In the genomic region with DNA sequence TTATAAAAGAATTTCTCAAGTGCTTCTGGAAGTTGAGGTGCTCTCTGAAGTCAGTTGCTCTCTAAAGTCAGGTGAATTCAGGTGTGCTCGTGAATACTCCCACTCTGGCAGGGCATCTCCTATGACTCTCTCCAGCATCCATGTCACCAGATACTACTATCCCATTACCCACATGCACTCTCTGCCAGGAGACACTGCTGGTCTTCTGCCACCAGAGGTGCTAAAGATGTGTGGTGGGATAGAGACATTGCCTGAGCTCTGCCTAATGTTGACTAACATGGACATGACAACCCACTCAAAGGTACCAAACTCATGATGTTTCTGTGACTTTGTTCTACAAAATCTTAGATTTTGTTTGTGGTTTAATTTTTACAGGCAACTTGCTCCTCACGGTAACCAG, we compare ENCODE assay signal across 12 cellular contexts.
A peak's percentile ranks its signal among the peaks of the same experiment; 100 is the strongest.
DNase-seq lines count a peak whose midpoint lies in the region; ATAC-seq and TF ChIP-seq lines count a peak whose summit lies in the region.
"Had no signal": no experiment of that assay in that cellular context is flagged by ENCODE, and none has a peak within 500 bp of the region (broad histone marks: within the 10 kb centered on the region; RNA-seq: fewer than 3 reads in every experiment).

No MANE protein-coding gene starts in this region.

- intact Hi-C loops in upper lobe of right lung (cut with DNase I): no loop called here

- H3K4me3 ChIP-seq in DND-41 (ENCODE audit: low read depth in 1 of 2, low read length in 2 of 2): no peak overlapping the region
- H3K4me3 ChIP-seq in OCI-LY1 (ENCODE audit: low read depth, low read length, poor library complexity, severe bottlenecking): no peak overlapping the region
- H3K4me3 ChIP-seq in upper lobe of right lung: no peak overlapping the region
- H3K4me3 ChIP-seq: heart left ventricle, mucosa of descending colon had no signal

- no peaks in the 10 kb centered on the region for H3F3A ChIP-seq in OCI-LY1 (ENCODE audit: insufficient read depth, low read length)

- no peaks in the 10 kb centered on the region for H3K9me3 ChIP-seq in DND-41 (ENCODE audit: insufficient read depth, low read length, severe bottlenecking)
- no peaks in the 10 kb centered on the region for H3K9me3 ChIP-seq in OCI-LY1 (ENCODE audit: low read length)
- H3K9me3 ChIP-seq in upper lobe of right lung: no peaks in the 10 kb centered on the region
- H3K9me3 ChIP-seq: mucosa of descending colon had no signal

- H4K20me1 ChIP-seq in DND-41 (ENCODE audit: insufficient read depth, low read length) (no peaks in the 10 kb centered on the region), OCI-LY1 (ENCODE audit: insufficient read depth, low read length) (no peaks in the 10 kb centered on the region)

- H2AFZ ChIP-seq in DND-41 (ENCODE audit: low read depth, low read length) (no peak overlapping the region), OCI-LY1 (ENCODE audit: low read length) (no peak overlapping the region)

- no peak overlapping the region for H3K4me2 ChIP-seq in DND-41 (ENCODE audit: insufficient read depth, low read length)
- H3K4me2 ChIP-seq in OCI-LY1 (ENCODE audit: low read length): no peak overlapping the region

- TF ChIP-seq CTCF in DND-41 (IDR thresholded peaks at IDR 0.05; ENCODE audit: borderline replicate concordance, extremely low read depth, low read length, poor library complexity, severe bottlenecking) (peak; percentile 52), GM20000 (IDR thresholded peaks at IDR 0.05; ENCODE audit: extremely low read depth, missing control alignments) (peak; percentile 15), OCI-LY1 (IDR thresholded peaks at IDR 0.05; ENCODE audit: low read length) (peak; percentile 36; the same call in 1 of the 2 replicates), upper lobe of right lung (IDR thresholded peaks at IDR 0.05) (no peak)

- H3K27me3 ChIP-seq in DND-41 (ENCODE audit: insufficient read depth, low read length, poor library complexity) (peaks cover 7% of the 10 kb centered on the region), OCI-LY1 (ENCODE audit: insufficient read depth, low read length) (peaks cover 3% of the 10 kb centered on the region; the same call in 1 of the 2 replicates), upper lobe of right lung (no peaks in the 10 kb centered on the region)

- H3K27ac ChIP-seq in DND-41 (ENCODE audit: low read length) (no peak overlapping the region), OCI-LY1 (ENCODE audit: low read depth, low read length, poor library complexity, severe bottlenecking) (no peak overlapping the region), substantia nigra (ENCODE audit: low read depth, low read length, poor library complexity, severe bottlenecking) (no peak overlapping the region), upper lobe of right lung (no peak overlapping the region)
- H3K27ac ChIP-seq: heart left ventricle had no signal

- no peak for DNase-seq in DND-41
- no peak for DNase-seq in GM20000 (ENCODE audit: low spot score)
- DNase-seq in glomerular visceral epithelial cell (ENCODE audit: extremely low spot score): peak; percentile 9
- no peak for DNase-seq in substantia nigra (lab: John Stamatoyannopoulos, UW)
- DNase-seq in ureter (ENCODE audit: low spot score): no peak
- DNase-seq in cortex of kidney (lab: John Stamatoyannopoulos, UW): no peak
- DNase-seq in upper lobe of right lung: no peak
- DNase-seq: heart left ventricle, mucosa of descending colon, NCI-H2029 treated with DMSO at 0.1 percent for 48 hours, T-helper 17 cell had no signal

- H3K4me1 ChIP-seq in DND-41 (ENCODE audit: insufficient read depth, low read length) (no peaks in the 10 kb centered on the region), OCI-LY1 (ENCODE audit: insufficient read depth, low read length, severe bottlenecking) (no peaks in the 10 kb centered on the region), upper lobe of right lung (no peaks in the 10 kb centered on the region)
- H3K4me1 ChIP-seq: heart left ventricle had no signal

- H3K9me2 ChIP-seq in OCI-LY1 (ENCODE audit: low read depth, low read length): no peaks in the 10 kb centered on the region

- H3K9ac ChIP-seq in DND-41 (ENCODE audit: low read depth, low read length): no peak overlapping the region
- no peak overlapping the region for H3K9ac ChIP-seq in OCI-LY1 (ENCODE audit: low read length)

- ATAC-seq in DND-41 (ENCODE audit: insufficient read depth, low read depth) (peak; percentile 75), upper lobe of right lung (no peak)
- ATAC-seq: heart left ventricle, mucosa of descending colon, T-helper 17 cell had no signal

- H3K79me2 ChIP-seq in DND-41 (ENCODE audit: insufficient read depth, low read length) (no peaks in the 10 kb centered on the region), OCI-LY1 (ENCODE audit: insufficient read depth, low read length) (no peaks in the 10 kb centered on the region)

- H3K36me3 ChIP-seq in DND-41 (ENCODE audit: insufficient read depth, low read length) (no peaks in the 10 kb centered on the region), OCI-LY1 (ENCODE audit: insufficient read depth, low read length) (no peaks in the 10 kb centered on the region; the same call in 1 of the 2 replicates), upper lobe of right lung (no peaks in the 10 kb centered on the region)
- H3K36me3 ChIP-seq: heart left ventricle had no signal
